29 cellular contexts compared by ENCODE assay signal in genomic region chr16:81882559-81882958, GRCh38.
"Had no signal": no experiment of that assay in that cellular context is flagged by ENCODE, and none has a peak within 500 bp of the region (broad histone marks: within the 10 kb centered on the region; RNA-seq: fewer than 3 reads in every experiment).

No MANE protein-coding gene starts in this region.

- H3K27me3 ChIP-seq: brain microvascular endothelial cell, colonic mucosa had no signal

- FAIRE-seq: astrocyte, bronchial epithelial cell, frontal cortex had no signal

- H3K9me3 ChIP-seq: colonic mucosa had no signal

- H3K9me3 Mint-ChIP-seq: activated CD4-positive, alpha-beta memory T cell treated with anti-CD3 and anti-CD28 coated beads, Interleukin-2, amount 10 ng/mL, durations not matched to agents 7 days and 5 days; activated CD4-positive, alpha-beta T cell treated with anti-CD3 and anti-CD28 coated beads, Interleukin-2, amount 10 ng/mL, durations not matched to agents 7 days and 5 days; activated T-cell treated with anti-CD3 and anti-CD28 coated beads, Interleukin-2, amount 50 U/mL, for 24 hours; activated T-cell treated with anti-CD3 and anti-CD28 coated beads, Interleukin-2, amount 50 U/mL, for 72 hours; endodermal cell had no signal

- H3K36me3 ChIP-seq: brain microvascular endothelial cell, colonic mucosa had no signal

- DNase-seq: activated CD4-positive, alpha-beta memory T cell treated with anti-CD3 and anti-CD28 coated beads, Interleukin-2, amount 10 ng/mL, durations not matched to agents 7 days and 5 days; activated CD4-positive, alpha-beta T cell treated with anti-CD3 and anti-CD28 coated beads for 1 hour; activated CD4-positive, alpha-beta T cell treated with anti-CD3 and anti-CD28 coated beads for 4 hours; activated CD4-positive, alpha-beta T cell treated with anti-CD3 and anti-CD28 coated beads, Interleukin-2, amount 10 ng/mL, durations not matched to agents 7 days and 5 days; activated CD4-positive, alpha-beta T cell treated with anti-CD3 and anti-CD28 coated beads, Interleukin-2, amount 50 U/mL, for 4 hours; activated CD8-positive, alpha-beta memory T cell treated with anti-CD3 and anti-CD28 coated beads, Interleukin-2, amount 50 U/mL, for 48 hours; activated effector memory CD4-positive, alpha-beta T cell treated with Interleukin-2 at 50 U/mL for 16 hours; activated gamma-delta T cell treated with Interleukin-2 at 50 U/mL for 16 hours; activated naive CD4-positive, alpha-beta T cell treated with anti-CD3 and anti-CD28 coated beads, Interleukin-2, amount 50 U/mL, for 16 hours; activated naive CD4-positive, alpha-beta T cell treated with Interleukin-2 at 50 U/mL for 16 hours; activated T-cell treated with anti-CD3 and anti-CD28 coated beads for 4 hours; activated T-cell treated with anti-CD3 and anti-CD28 coated beads, Interleukin-2, amount 50 U/mL, for 24 hours; activated T-cell treated with anti-CD3 and anti-CD28 coated beads, Interleukin-2, amount 50 U/mL, for 72 hours; amniotic stem cell; anterior cingulate cortex; brain microvascular endothelial cell; cerebellar nuclear complex; colonic mucosa; dorsolateral prefrontal cortex; effector memory CD4-positive, alpha-beta T cell; endodermal cell; foreskin fibroblast; head of caudate nucleus; T-helper 2 cell had no signal

- H3K4me1 Mint-ChIP-seq: activated CD4-positive, alpha-beta memory T cell treated with anti-CD3 and anti-CD28 coated beads, Interleukin-2, amount 10 ng/mL, durations not matched to agents 7 days and 5 days; activated CD4-positive, alpha-beta T cell treated with anti-CD3 and anti-CD28 coated beads, Interleukin-2, amount 10 ng/mL, durations not matched to agents 7 days and 5 days had no signal

- H3K27me3 Mint-ChIP-seq: activated CD4-positive, alpha-beta T cell treated with anti-CD3 and anti-CD28 coated beads, Interleukin-2, amount 10 ng/mL, durations not matched to agents 7 days and 5 days; activated T-cell treated with anti-CD3 and anti-CD28 coated beads, Interleukin-2, amount 50 U/mL, for 24 hours had no signal

- H3K4me3 Mint-ChIP-seq: activated CD4-positive, alpha-beta memory T cell treated with anti-CD3 and anti-CD28 coated beads, Interleukin-2, amount 10 ng/mL, durations not matched to agents 7 days and 5 days; activated CD4-positive, alpha-beta T cell treated with anti-CD3 and anti-CD28 coated beads, Interleukin-2, amount 10 ng/mL, durations not matched to agents 7 days and 5 days; activated naive CD8-positive, alpha-beta T cell; activated T-cell treated with anti-CD3 and anti-CD28 coated beads, Interleukin-2, amount 50 U/mL, for 24 hours; activated T-cell treated with anti-CD3 and anti-CD28 coated beads, Interleukin-2, amount 50 U/mL, for 72 hours; endodermal cell had no signal

- H3K27ac Mint-ChIP-seq: activated CD4-positive, alpha-beta memory T cell treated with anti-CD3 and anti-CD28 coated beads, Interleukin-2, amount 10 ng/mL, durations not matched to agents 7 days and 5 days; activated CD4-positive, alpha-beta T cell treated with anti-CD3 and anti-CD28 coated beads, Interleukin-2, amount 10 ng/mL, durations not matched to agents 7 days and 5 days; activated naive CD8-positive, alpha-beta T cell; activated T-cell treated with anti-CD3 and anti-CD28 coated beads, Interleukin-2, amount 50 U/mL, for 24 hours; activated T-cell treated with anti-CD3 and anti-CD28 coated beads, Interleukin-2, amount 50 U/mL, for 72 hours; endodermal cell had no signal

- H3K27ac ChIP-seq: brain microvascular endothelial cell, colonic mucosa, dorsolateral prefrontal cortex had no signal

- H3K4me3 ChIP-seq: colonic mucosa, dorsolateral prefrontal cortex had no signal

- ATAC-seq: activated T-cell treated with anti-CD3 and anti-CD28 coated beads, Interleukin-2, amount 50 U/mL, for 72 hours; esophagus mucosa had no signal

- H3K36me3 Mint-ChIP-seq: activated naive CD8-positive, alpha-beta T cell had no signal

- H3K4me1 ChIP-seq: colonic mucosa had no signal
